ENCODE assay signal across 20 cellular contexts in the genomic region with DNA sequence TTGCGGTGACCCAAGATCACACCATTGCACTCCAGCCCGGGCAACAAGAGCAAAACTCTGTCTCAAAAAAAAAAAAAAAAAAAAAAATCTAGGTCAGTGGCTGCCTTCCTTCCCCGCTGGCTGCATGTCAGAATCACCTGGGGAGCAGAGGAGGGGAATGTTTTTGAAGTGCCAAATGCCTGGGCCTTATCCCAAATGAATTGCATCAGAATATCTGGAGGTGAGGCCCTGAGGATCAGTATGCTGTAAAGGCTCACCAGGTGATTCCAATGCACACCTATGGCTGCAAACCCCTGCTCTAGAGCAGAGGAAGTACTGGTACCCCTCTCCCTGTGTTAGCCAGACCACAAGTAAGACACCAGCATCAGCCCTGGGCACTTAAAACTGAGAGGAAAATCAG. TPM values are rescaled to one million over a fixed set of nuclear protein-coding genes. Genes with fewer than 3 reads are reported as not detected.
"Had no signal": no experiment of that assay in that cellular context is flagged by ENCODE, and none has a peak within 500 bp of the region (broad histone marks: within the 10 kb centered on the region; RNA-seq: fewer than 3 reads in every experiment).

No MANE protein-coding gene starts in this region.

- H2AFZ ChIP-seq: parathyroid adenoma had no signal

- H3K27me3 ChIP-seq: right lobe of liver had no signal

- H3K79me2 ChIP-seq: parathyroid adenoma had no signal

- H3K36me3 ChIP-seq: gastrocnemius medialis, right lobe of liver, tibial artery had no signal

- H3K9ac ChIP-seq: parathyroid adenoma had no signal

- H3K4me1 ChIP-seq: gastrocnemius medialis, parathyroid adenoma, right lobe of liver, tibial artery had no signal

- H3K27ac ChIP-seq: gastrocnemius medialis, parathyroid adenoma, right lobe of liver, skin epidermis, tibial artery had no signal

- DNase-seq: activated CD4-positive, alpha-beta memory T cell treated with anti-CD3 and anti-CD28 coated beads, Interleukin-2, amount 10 ng/mL, durations not matched to agents 7 days and 5 days; activated CD4-positive, alpha-beta T cell treated with anti-CD3 and anti-CD28 coated beads, Interleukin-2, amount 10 ng/mL, durations not matched to agents 24 days and 14 days; activated gamma-delta T cell treated with Interleukin-2 at 50 U/mL for 16 hours; anterior cingulate cortex; effector memory CD4-positive, alpha-beta T cell; gastrocnemius medialis; kidney; midbrain; stimulated activated CD4-positive, alpha-beta T cell treated with anti-CD3 and anti-CD28 coated beads, Interleukin-1b, Interleukin-23, amount 100 ng/mL, for 48 hours; SW 1271; T-helper 17 cell; tibial artery had no signal

- H3K9me3 ChIP-seq: gastrocnemius medialis, right lobe of liver had no signal

- ATAC-seq: esophagus mucosa; gastrocnemius medialis; natural killer cell treated with Interleukin-12 subunit alpha and Interleukin-12 subunit beta and Interleukin-15 and Interleukin-18, amount 100 ng/mL, for 72 hours; right lobe of liver; T-helper 17 cell had no signal

- FAIRE-seq: colon, endothelial cell of umbilical vein, kidney, urothelium cell line had no signal

- H3K4me3 ChIP-seq: gastrocnemius medialis, right lobe of liver, skin epidermis, tibial artery had no signal

RNA-seq across cellular contexts. Expression of a gene that starts 44.7 kb away (rescaled TPM):
- total RNA-seq: activated CD4-positive, alpha-beta memory T cell treated with anti-CD3 and anti-CD28 coated beads, Interleukin-2, amount 10 ng/mL, durations not matched to agents 7 days and 5 days; activated CD4-positive, alpha-beta T cell treated with anti-CD3 and anti-CD28 coated beads, Interleukin-2, amount 10 ng/mL, durations not matched to agents 24 days and 14 days; gastrocnemius medialis; natural killer cell treated with Interleukin-12 subunit alpha and Interleukin-12 subunit beta and Interleukin-15 and Interleukin-18, amount 100 ng/mL, for 72 hours; T-helper 17 cell had no signal
